ENCODE assay signal across 8 cellular contexts in genomic region chr2:118309201-118310015, GRCh38.
DNase-seq lines count a peak whose midpoint lies in the region.

No MANE protein-coding gene starts in this region.

- peaks cover 2% of the 10 kb centered on the region for H3K36me3 Mint-ChIP-seq in activated naive CD8-positive, alpha-beta T cell treated with anti-CD3 and anti-CD28 coated beads for 36 hours
- no peaks in the 10 kb centered on the region for H3K36me3 Mint-ChIP-seq in immature natural killer cell
- H3K36me3 Mint-ChIP-seq in stimulated activated naive CD8-positive, alpha-beta T cell treated with anti-CD3 and anti-CD28 coated beads, Interleukin-15, Interleukin-2, amounts not matched to agents 100 ng/mL and 50 ng/mL, for 24 hours (ENCODE audit: low read depth) = no peaks in the 10 kb centered on the region

- peak overlapping the region; percentile 84 for H3K4me3 Mint-ChIP-seq in activated naive CD8-positive, alpha-beta T cell treated with anti-CD3 and anti-CD28 coated beads for 36 hours
- peak overlapping the region; percentile 84 to 92 (median 87) for H3K4me3 Mint-ChIP-seq in immature natural killer cell
- H3K4me3 Mint-ChIP-seq in stimulated activated naive CD8-positive, alpha-beta T cell treated with anti-CD3 and anti-CD28 coated beads, Interleukin-15, Interleukin-2, amounts not matched to agents 100 ng/mL and 50 ng/mL, for 24 hours = peak overlapping the region; percentile 80

- DNase-seq in NCI-H2227 (lab: John Stamatoyannopoulos, UW; ENCODE audit: unreplicated experiment) = peak; percentile 56
- no peak for DNase-seq in NCI-H2227 treated with DMSO at 0.1 percent for 48 hours (lab: John Stamatoyannopoulos, UW)
- DNase-seq in activated naive CD8-positive, alpha-beta T cell treated with anti-CD3 and anti-CD28 coated beads for 36 hours = no peak
- no peak for DNase-seq in immature natural killer cell
- no peak for DNase-seq in epidermal melanocyte (ENCODE audit: insufficient read length, low spot score)
- DNase-seq in KG1 (lab: John Stamatoyannopoulos, UW) = no peak
- DNase-seq in ureter (ENCODE audit: low spot score) = no peak

- H3K27me3 Mint-ChIP-seq in activated naive CD8-positive, alpha-beta T cell treated with anti-CD3 and anti-CD28 coated beads for 36 hours = peaks cover 13% of the 10 kb centered on the region
- peaks cover 2 to 22% (median 3%) of the 10 kb centered on the region in 3 donors for H3K27me3 Mint-ChIP-seq in immature natural killer cell (ENCODE audit: low read depth in 3 of 3)
- peaks cover 25% of the 10 kb centered on the region for H3K27me3 Mint-ChIP-seq in stimulated activated naive CD8-positive, alpha-beta T cell treated with anti-CD3 and anti-CD28 coated beads, Interleukin-15, Interleukin-2, amounts not matched to agents 100 ng/mL and 50 ng/mL, for 24 hours

- peaks cover 4% of the 10 kb centered on the region for H3K4me1 Mint-ChIP-seq in activated naive CD8-positive, alpha-beta T cell treated with anti-CD3 and anti-CD28 coated beads for 36 hours
- H3K4me1 Mint-ChIP-seq in immature natural killer cell = peaks cover 6 to 15% of the 10 kb centered on the region in 2 donors
- H3K4me1 Mint-ChIP-seq in stimulated activated naive CD8-positive, alpha-beta T cell treated with anti-CD3 and anti-CD28 coated beads, Interleukin-15, Interleukin-2, amounts not matched to agents 100 ng/mL and 50 ng/mL, for 24 hours (ENCODE audit: low read depth) = peaks cover 9% of the 10 kb centered on the region

- no peaks in the 10 kb centered on the region for H3K9me3 Mint-ChIP-seq in activated naive CD8-positive, alpha-beta T cell treated with anti-CD3 and anti-CD28 coated beads for 36 hours
- peaks cover 0 to 1% (median 0%) of the 10 kb centered on the region in 6 donors for H3K9me3 Mint-ChIP-seq in immature natural killer cell
- H3K9me3 Mint-ChIP-seq in stimulated activated naive CD8-positive, alpha-beta T cell treated with anti-CD3 and anti-CD28 coated beads, Interleukin-15, Interleukin-2, amounts not matched to agents 100 ng/mL and 50 ng/mL, for 24 hours = no peaks in the 10 kb centered on the region

- H3K27ac Mint-ChIP-seq in activated naive CD8-positive, alpha-beta T cell treated with anti-CD3 and anti-CD28 coated beads for 36 hours = peak overlapping the region; percentile 93
- H3K27ac Mint-ChIP-seq in immature natural killer cell = peak overlapping the region; percentile 71 to 90 (median 84)
- peak overlapping the region; percentile 89 for H3K27ac Mint-ChIP-seq in stimulated activated naive CD8-positive, alpha-beta T cell treated with anti-CD3 and anti-CD28 coated beads, Interleukin-15, Interleukin-2, amounts not matched to agents 100 ng/mL and 50 ng/mL, for 24 hours
